Comparison of ENCODE assay signal across 8 cellular contexts in genomic region chr14:23910081-23910875, GRCh38. TPM values are rescaled to one million over a fixed set of nuclear protein-coding genes. Genes with fewer than 3 reads are reported as not detected.
DNase-seq lines count a peak whose midpoint lies in the region; ATAC-seq, FAIRE-seq and TF ChIP-seq lines count a peak whose summit lies in the region.

No MANE protein-coding gene starts in this region.

- no peaks in the 10 kb centered on the region for H3K36me3 Mint-ChIP-seq in astrocyte (ENCODE audit: low read depth, unreplicated experiment)

- no peak overlapping the region for H2AFZ ChIP-seq in astrocyte (ENCODE audit: low read depth, low read length)
- no peak overlapping the region for H2AFZ ChIP-seq in keratinocyte (ENCODE audit: control insufficient read depth, low read length)

- dilution Hi-C loops in keratinocyte (cut with MboI; ENCODE audit: extremely low pct_ligation_motif_present, low sequenced_read_pairs), result no loop called here

- peak overlapping the region; percentile 9 for H3K27ac Mint-ChIP-seq in astrocyte (ENCODE audit: unreplicated experiment)

- no peaks in the 10 kb centered on the region for H3K4me1 Mint-ChIP-seq in astrocyte (ENCODE audit: low read depth, unreplicated experiment)

- H3K4me2 ChIP-seq in astrocyte (ENCODE audit: low read length) (no peak overlapping the region), keratinocyte (ENCODE audit: control insufficient read depth, extremely low read depth, insufficient read depth, low read depth, low read length) (no peak overlapping the region)

- no peaks in the 10 kb centered on the region for H3K36me3 ChIP-seq in astrocyte (ENCODE audit: insufficient read depth, low read length)
- H3K36me3 ChIP-seq in keratinocyte (ENCODE audit: control insufficient read depth in 2 of 2, extremely low read depth in 1 of 2, insufficient read depth in 2 of 2, low read length in 2 of 2), result no peaks in the 10 kb centered on the region
- no peaks in the 10 kb centered on the region for H3K36me3 ChIP-seq in testis (ENCODE audit: low read depth, missing control alignments)

- WGBS in testis, 2 donors, result 74 to 84% methylated on average over 7 of the region's 7 CpGs

- H3K9me3 ChIP-seq in astrocyte (ENCODE audit: insufficient read depth, low read depth, low read length) (no peaks in the 10 kb centered on the region), keratinocyte (ENCODE audit: control insufficient read depth, low read depth, low read length) (no peaks in the 10 kb centered on the region), testis (no peaks in the 10 kb centered on the region)

- H3K79me2 ChIP-seq in astrocyte (ENCODE audit: insufficient read depth, low read length) (no peaks in the 10 kb centered on the region), keratinocyte (ENCODE audit: control insufficient read depth, insufficient read depth, low read length) (no peaks in the 10 kb centered on the region)

- intact Hi-C loops in testis (cut with DNase I; ENCODE audit: low total_unique reads), result no loop called here

- H3K4me3 Mint-ChIP-seq in astrocyte (ENCODE audit: unreplicated experiment), result no peak overlapping the region

- H3K4me1 ChIP-seq in astrocyte (ENCODE audit: insufficient read depth, low read length) (no peaks in the 10 kb centered on the region), keratinocyte (ENCODE audit: control insufficient read depth, extremely low read depth, insufficient read depth, low read length) (no peaks in the 10 kb centered on the region), testis (no peaks in the 10 kb centered on the region)

- H3K27ac ChIP-seq in astrocyte (ENCODE audit: low read depth, low read length) (no peak overlapping the region), keratinocyte (ENCODE audit: control insufficient read depth, insufficient read depth, low read length) (no peak overlapping the region), testis (no peak overlapping the region)

- H3K9me1 ChIP-seq in keratinocyte (ENCODE audit: control insufficient read depth, extremely low read depth, insufficient read depth, low read length), result no peaks in the 10 kb centered on the region

- no peaks in the 10 kb centered on the region for H4K20me1 ChIP-seq in astrocyte (ENCODE audit: insufficient read depth, low read length)
- H4K20me1 ChIP-seq in keratinocyte (ENCODE audit: control insufficient read depth, extremely low read depth, insufficient read depth, low read length), result no peaks in the 10 kb centered on the region

- TF ChIP-seq CTCF in GM13976 (IDR thresholded peaks at IDR 0.05; ENCODE audit: borderline replicate concordance, control extremely low read depth, extremely low read depth, insufficient read depth, missing control alignments) (peak; percentile 66), astrocyte (IDR thresholded peaks at IDR 0.05; ENCODE audit: insufficient read depth, low read depth, low read length) (peak; percentile 81), keratinocyte (optimal IDR thresholded peaks at IDR 0.05 in 1 of 3, IDR thresholded peaks at IDR 0.05 in 1 of 3, conservative IDR thresholded peaks at IDR 0.05 in 1 of 3; ENCODE audit: extremely low read depth in 1 of 3, insufficient read depth in 2 of 3, low read length in 3 of 3) (peak; percentile 83 to 96 (median 93)), testis (IDR thresholded peaks at IDR 0.05) (peak; percentile 18 to 50 (median 38))

- no peak for ATAC-seq in HG02623 (IDR thresholded peaks at IDR 0.05; ENCODE audit: unreplicated experiment)
- no peak for ATAC-seq in GM18868 (IDR thresholded peaks at IDR 0.05; ENCODE audit: unreplicated experiment)

- FAIRE-seq in astrocyte (lab: Jason Lieb, UNC) (no peak), keratinocyte (lab: Jason Lieb, UNC) (peak; percentile 32)

- no peak overlapping the region for H3K4me3 ChIP-seq in astrocyte (ENCODE audit: insufficient read depth, low read depth, low read length)
- no peak overlapping the region for H3K4me3 ChIP-seq in keratinocyte (ENCODE audit: control insufficient read depth in 2 of 3, extremely low read depth in 1 of 3, insufficient read depth in 2 of 3, low read depth in 1 of 3, low read length in 3 of 3)
- no peak overlapping the region for H3K4me3 ChIP-seq in testis

- H3K27me3 ChIP-seq in astrocyte (ENCODE audit: insufficient read depth, low read length) (no peaks in the 10 kb centered on the region), keratinocyte (ENCODE audit: control insufficient read depth, extremely low read depth, insufficient read depth, low read length) (peaks cover 3% of the 10 kb centered on the region), testis (no peaks in the 10 kb centered on the region)

- TF ChIP-seq POLR2A in testis (IDR thresholded peaks at IDR 0.05), result no peak

- H3K9me3 Mint-ChIP-seq in astrocyte (ENCODE audit: unreplicated experiment), result no peaks in the 10 kb centered on the region

- DNase-seq in AG20443 (ENCODE audit: low spot score), result peak; percentile 73
- DNase-seq in GM13976 (ENCODE audit: low spot score), result peak; percentile 60
- peak; percentile 62 for DNase-seq in NCI-H2196 (lab: John Stamatoyannopoulos, UW; ENCODE audit: unreplicated experiment)
- peak; percentile 9 for DNase-seq in astrocyte (ENCODE audit: low read depth)
- no peak for DNase-seq in keratinocyte (ENCODE audit: low read depth, low spot score)
- peak; percentile 34 for DNase-seq in testis

- H3K9ac ChIP-seq in astrocyte (ENCODE audit: low read length), result peak overlapping the region; percentile 2
- H3K9ac ChIP-seq in keratinocyte (ENCODE audit: control insufficient read depth, extremely low read depth, insufficient read depth, low read length), result no peak overlapping the region

- peaks cover 18% of the 10 kb centered on the region for H3K27me3 Mint-ChIP-seq in astrocyte (ENCODE audit: low read depth, unreplicated experiment)

- in situ Hi-C loops in GM13976 (cut with MboI; ENCODE audit: low sequenced_read_pairs, unreplicated experiment), result no loop called here

RNA-seq across cellular contexts. Expression of gene DHRS4, which starts 43.3 kb away (rescaled TPM):
- total RNA-seq in astrocyte (14.2 and 18.4 TPM in 2 replicates), testis (10 to 100 TPM; 33.6 to 41.8 TPM)
- polyA plus RNA-seq in keratinocyte (21.2 to 28.3 TPM (median 22.8 TPM) in 3 replicates), testis (ENCODE audit: insufficient read depth, low read depth, low replicate concordance) (26.0 TPM)
- polyA plus RNA-seq in keratinocyte (2011; ENCODE audit: low read depth), result 64.6 TPM
- 21.7 and 34.0 TPM in 2 replicates for polyA plus RNA-seq in keratinocyte (2011; cell fraction: cytosol; rRNA removed)
- polyA plus RNA-seq in keratinocyte (2011; cell fraction: nucleus; rRNA removed), result 22.6 and 26.9 TPM in 2 replicates
- polyA plus RNA-seq in keratinocyte (2012; ENCODE audit: low replicate concordance), result 33.7 and 37.3 TPM in 2 replicates
- 6.1 to 10.1 TPM (median 9.5 TPM) in 3 replicates for polyA minus RNA-seq in keratinocyte
- 17.8 TPM for polyA minus RNA-seq in keratinocyte (2011; cell fraction: cytosol; rRNA and poly(A)+ RNA removed)
- 4.7 and 5.0 TPM in 2 replicates for polyA minus RNA-seq in keratinocyte (2011; cell fraction: nucleus; rRNA and poly(A)+ RNA removed)

Comparison
In these comparisons a context has a peak if more than half of its experiments do, and no peak if none do; other contexts are left out.
1. CTCF ChIP-seq: peak in every context shown above with its lines; median percentile 93 in keratinocyte; 81 in astrocyte; 66 in GM13976; 38 in testis.